ENCODE assay signal across 15 cellular contexts in genomic region chr5:15021286-15022046, GRCh38.
DNase-seq lines count a peak whose midpoint lies in the region; ATAC-seq, FAIRE-seq and TF ChIP-seq lines count a peak whose summit lies in the region.
"Had no signal": no experiment of that assay in that cellular context is flagged by ENCODE, and none has a peak within 500 bp of the region (broad histone marks: within the 10 kb centered on the region; RNA-seq: fewer than 3 reads in every experiment).

No MANE protein-coding gene starts in this region.

- 73% methylated on average over 8 of the region's 8 CpGs; no CpG with 5 or more reads in 1 of the 2 experiments for WGBS in H1 (ENCODE audit: extremely low coverage in 1 of 2, insufficient coverage in 1 of 2, insufficient read length in 1 of 2, insufficient replicate concordance in 2 of 2, low coverage in 1 of 2, low lambda C conversion rate in 2 of 2, missing lambda C conversion rate in 1 of 2), 2 experiments
- 88 to 89% methylated on average over 4 to 5 of the region's 8 CpGs for WGBS in mesodermal cell (ENCODE audit: insufficient coverage in 2 of 2), 2 experiments

- no peak overlapping the region for H3K27ac Mint-ChIP-seq in T-helper 17 cell
- H3K27ac Mint-ChIP-seq: CD4-positive, alpha-beta memory T cell had no signal

- no peaks in the 10 kb centered on the region for H3K79me2 ChIP-seq in H1 (ENCODE audit: control insufficient read depth in 1 of 2, insufficient read depth in 2 of 2, low read length in 2 of 2)

- H4K20me1 ChIP-seq in H1 (replicated peaks in 1 of 2; ENCODE audit: control insufficient read depth in 1 of 2, insufficient read depth in 2 of 2, low read length in 2 of 2) = no peaks in the 10 kb centered on the region

- H3K36me3 Mint-ChIP-seq in T-helper 17 cell (ENCODE audit: low read depth) = no peaks in the 10 kb centered on the region
- H3K36me3 Mint-ChIP-seq: CD4-positive, alpha-beta memory T cell had no signal

- no peaks in the 10 kb centered on the region for H3K27me3 ChIP-seq in MG63
- peaks cover 8 to 22% (median 15%) of the 10 kb centered on the region in 4 experiments; a peak in 5 of 7 replicates for H3K27me3 ChIP-seq in H1 (replicated peaks in 1 of 4; ENCODE audit: control insufficient read depth in 3 of 4, extremely low read depth in 1 of 4, insufficient read depth in 3 of 4, low read length in 3 of 4)

- no peak for ATAC-seq in T-helper 17 cell
- no peak for ATAC-seq in GM18861 (IDR thresholded peaks at IDR 0.05; ENCODE audit: unreplicated experiment)

- no peak overlapping the region for H3K4me2 ChIP-seq in H1 (ENCODE audit: insufficient read depth in 1 of 2, low read depth in 2 of 2, low read length in 2 of 2)

- H2AFZ ChIP-seq in H1 (ENCODE audit: low read length) = no peak overlapping the region

- DNase-seq in AG20443 (ENCODE audit: low spot score) (peak; percentile 87), MG63 (peak; percentile 48), H1 (ENCODE audit: low read depth in 1 of 2, low spot score in 2 of 2) (no peak), T-helper 17 cell (no peak), medulla oblongata (ENCODE audit: extremely low spot score) (no peak), DMS114 treated with DMSO at 0.1 percent for 48 hours (lab: John Stamatoyannopoulos, UW; ENCODE audit: unreplicated experiment) (no peak)
- DNase-seq: activated T-cell treated with anti-CD3 and anti-CD28 coated beads, Interleukin-2, amount 50 U/mL, for 48 hours; CD4-positive, alpha-beta memory T cell; cerebellar nuclear complex; head of caudate nucleus; NCI-H1417 treated with DMSO at 0.1 percent for 48 hours; small intestine had no signal

- no peak overlapping the region for H3K18ac ChIP-seq in H1 (ENCODE audit: extremely low read depth, low read length)

- no peak overlapping the region for H3K4me3 Mint-ChIP-seq in T-helper 17 cell

- H2BK15ac ChIP-seq in H1 (ENCODE audit: low read length) = no peak overlapping the region

- H2BK120ac ChIP-seq in H1 (replicated peaks; ENCODE audit: low read depth, low read length) = no peak overlapping the region

- CTCF ChIA-PET in H1 (lab: Charles Lee; ENCODE audit: partially characterized antibody) = interaction anchor here (0.6 to 1.4 kb wide), 3 partner anchors 19 to 294 kb away, joined by 3 to 4 read pairs (median 3); no protein-coding TSS in a partner anchor

- FAIRE-seq in H1 (lab: Jason Lieb, UNC) = no peak
- FAIRE-seq: small intestine had no signal

- H2BK5ac ChIP-seq in H1 (ENCODE audit: low read depth, low read length) = no peak overlapping the region

- no peak overlapping the region for H3K9ac ChIP-seq in H1 (replicated peaks in 1 of 4; ENCODE audit: extremely low read depth in 1 of 4, low read depth in 3 of 4, low read length in 3 of 4)

- H4K91ac ChIP-seq in H1 (replicated peaks; ENCODE audit: insufficient read length, low read length) = no peak overlapping the region

- peaks cover 2% of the 10 kb centered on the region for H3K4me1 Mint-ChIP-seq in T-helper 17 cell
- H3K4me1 Mint-ChIP-seq: CD4-positive, alpha-beta memory T cell had no signal

- H3K14ac ChIP-seq in H1 (ENCODE audit: insufficient read length) = no peak overlapping the region

- H3K56ac ChIP-seq in H1 (replicated peaks; ENCODE audit: insufficient read length, low read depth, low read length) = no peak overlapping the region

- H2BK20ac ChIP-seq in H1 (ENCODE audit: low read length) = no peak overlapping the region

- H3K4me3 ChIP-seq in MG63 (no peak overlapping the region), H1 (ENCODE audit: extremely low read depth in 1 of 4, insufficient read depth in 2 of 4, low read depth in 3 of 4, low read length in 4 of 4) (no peak overlapping the region), mesodermal cell (ENCODE audit: extremely low read depth, insufficient read depth, low read length, poor library complexity, severe bottlenecking) (no peak overlapping the region)

- TF ChIP-seq RAD21 in H1 (IDR thresholded peaks at IDR 0.05 in 1 of 2, conservative IDR thresholded peaks at IDR 0.05 in 1 of 2; ENCODE audit: low read depth in 2 of 2, low read length in 2 of 2) = no peak

- TF ChIP-seq POLR2A in H1 (IDR thresholded peaks at IDR 0.05; ENCODE audit: control extremely low read depth in 1 of 2, low read depth in 2 of 2, low read length in 2 of 2) = no peak

- H2BK12ac ChIP-seq in H1 (ENCODE audit: low read depth, low read length) = no peak overlapping the region

- H4K5ac ChIP-seq in H1 (ENCODE audit: insufficient read length, low read depth, low read length) = no peak overlapping the region

- H4K8ac ChIP-seq in H1 (ENCODE audit: extremely low read depth, insufficient read depth, low read length) = no peak overlapping the region

- no peak overlapping the region for H2AK5ac ChIP-seq in H1 (ENCODE audit: low read depth, low read length)

- H3K36me3 ChIP-seq in MG63 (no peaks in the 10 kb centered on the region), H1 (ENCODE audit: control insufficient read depth in 2 of 4, insufficient read depth in 4 of 4, low read length in 3 of 4) (no peaks in the 10 kb centered on the region), mesodermal cell (ENCODE audit: control insufficient read depth, insufficient read depth, low read length) (no peaks in the 10 kb centered on the region)

- no peak for TF ChIP-seq EP300 in H1 (IDR thresholded peaks at IDR 0.05; ENCODE audit: borderline replicate concordance in 1 of 2, low read depth in 2 of 2, low read length in 2 of 2)

- H3K9me3 ChIP-seq in MG63 (peaks cover 10% of the 10 kb centered on the region), H1 (ENCODE audit: insufficient read depth in 2 of 2, low read depth in 1 of 2, low read length in 1 of 2) (peaks cover 0 to 3% of the 10 kb centered on the region in 2 experiments; a peak in 1 of 4 replicates), mesodermal cell (ENCODE audit: control insufficient read depth, low read length) (peaks cover 3% of the 10 kb centered on the region), T-helper 17 cell (ENCODE audit: control insufficient read depth, low read length, poor library complexity, severe bottlenecking) (no peaks in the 10 kb centered on the region)

- H3K79me1 ChIP-seq in H1 (ENCODE audit: low read depth, low read length) = no peaks in the 10 kb centered on the region

- H3K27me3 Mint-ChIP-seq in T-helper 17 cell = peaks cover 39% of the 10 kb centered on the region

- TF ChIP-seq CTCF in H1 (IDR thresholded peaks at IDR 0.05; ENCODE audit: control extremely low read depth in 1 of 3, insufficient read depth in 1 of 3, low read depth in 1 of 3, low read length in 3 of 3) = no peak

- no peak overlapping the region for H3K23ac ChIP-seq in H1 (ENCODE audit: insufficient read length)

- no peaks in the 10 kb centered on the region for H3K23me2 ChIP-seq in H1 (ENCODE audit: low read depth, low read length)

- POLR2A ChIA-PET in H1 (lab: Charles Lee; ENCODE audit: partially characterized antibody) = no interaction called here

- H3K27ac ChIP-seq in H1 (ENCODE audit: low read depth, low read length) = no peak overlapping the region
- H3K27ac ChIP-seq in mesodermal cell (ENCODE audit: low read depth, low read length, severe bottlenecking) = peak overlapping the region; percentile 91
- H3K27ac ChIP-seq: HL-60 had no signal

- H3K4me1 ChIP-seq in H1 (replicated peaks in 1 of 4; ENCODE audit: control insufficient read depth in 3 of 4, insufficient read depth in 4 of 4, low read length in 3 of 4) (peaks cover 0 to 3% (median 0%) of the 10 kb centered on the region in 4 experiments; a peak in 2 of 7 replicates), mesodermal cell (ENCODE audit: control insufficient read depth, insufficient read depth, low read length, poor library complexity, severe bottlenecking) (peaks cover 21% of the 10 kb centered on the region)

- no peak overlapping the region for H3K4ac ChIP-seq in H1 (replicated peaks; ENCODE audit: insufficient read length, low read depth, low read length)

TF ChIP-seq in H1, 55 proteins besides CTCF, POLR2A, EP300 and RAD21:
- TF ChIP-seq EGR1 (IDR thresholded peaks at IDR 0.05; ENCODE audit: borderline replicate concordance, low read depth, low read length) (no peak), SIRT6 (IDR thresholded peaks at IDR 0.05; ENCODE audit: low read length) (no peak), TEAD4 (IDR thresholded peaks at IDR 0.05; ENCODE audit: low read depth, low read length) (no peak), YY1 (IDR thresholded peaks at IDR 0.05; ENCODE audit: low read depth, low read length) (peak; percentile 59; the same call in 1 of the 2 replicates), TAF7 (optimal IDR thresholded peaks at IDR 0.05; ENCODE audit: borderline replicate concordance, low read depth, low read length) (no peak)

Comparison
In these comparisons a context has a peak if more than half of its experiments do, and no peak if none do; other contexts are left out.
1. DNase-seq: peak in AG20443 (single experiment) and MG63 (single experiment); none in H1 (0 of 2), T-helper 17 cell (0 of 3), medulla oblongata (single experiment) and DMS114 treated with DMSO at 0.1 percent for 48 hours (single experiment).